In genomic region chr3:138587374-138587773, GRCh38 we compare ENCODE assay signal across 20 cellular contexts. TPM values are rescaled to one million over a fixed set of nuclear protein-coding genes. Genes with fewer than 3 reads are reported as not detected.
DNase-seq lines count a peak whose midpoint lies in the region; ATAC-seq, FAIRE-seq and TF ChIP-seq lines count a peak whose summit lies in the region.
"Had no signal": no experiment of that assay in that cellular context is flagged by ENCODE, and none has a peak within 500 bp of the region (broad histone marks: within the 10 kb centered on the region; RNA-seq: fewer than 3 reads in every experiment).

No MANE protein-coding gene starts in this region.

- no peaks in the 10 kb centered on the region for H3K9me2 ChIP-seq in Loucy (replicated peaks; ENCODE audit: low read depth, low read length)

- H3K4me1 Mint-ChIP-seq in T-helper 17 cell: peaks cover 11% of the 10 kb centered on the region

- H3K4me3 ChIP-seq in HEK293 (ENCODE audit: low read depth, low read length): no peak overlapping the region
- H3K4me3 ChIP-seq in Loucy (ENCODE audit: low read length, poor library complexity, severe bottlenecking): peak overlapping the region; percentile 91
- no peak overlapping the region for H3K4me3 ChIP-seq in K562
- no peak overlapping the region for H3K4me3 ChIP-seq in transverse colon
- H3K4me3 ChIP-seq: BLaER1 had no signal

- CTCF ChIA-PET in HEK293 (lab: Yijun Ruan, JAX) (interaction anchor here (0.7 kb wide), 1 partner anchor 336 kb away, joined by 3 read pairs; no protein-coding TSS in a partner anchor), K562 (lab: Yijun Ruan, JAX; ENCODE audit: low intra/inter-chr PET ratio) (no interaction called here)

- 64% methylated on average over 1 of the region's 1 CpG for WGBS in K562 (ENCODE audit: insufficient coverage, low coverage, missing lambda C conversion rate)
- 100% methylated on average over 1 of the region's 1 CpG for WGBS in transverse colon (ENCODE audit: low coverage in 1 of 2), 2 donors

- DNase-seq in K562 (ENCODE audit: extremely low read depth in 1 of 4, low spot score in 3 of 4): no peak
- DNase-seq in T-helper 17 cell: no peak
- no peak for DNase-seq in transverse colon
- DNase-seq: 8988T; ACHN; BE2C; C1 segment of cervical spinal cord; CD4-positive, alpha-beta memory T cell; CD4-positive, CD25-positive, alpha-beta regulatory T cell; CD8-positive, alpha-beta memory T cell; COR-L47; DMS 273 treated with DMSO at 0.1 percent for 48 hours; DMS153; DMS79 treated with DMSO at 0.1 percent for 48 hours; GF-D8 had no signal

- BruUV-seq in K562 (replicated peaks; lab: Mats Ljungman, UMichigan): no TSS peak

- H3K9me3 ChIP-seq in HEK293 (ENCODE audit: control insufficient read depth, insufficient read depth, low read depth, low read length) (no peaks in the 10 kb centered on the region), Loucy (ENCODE audit: insufficient read depth, low read depth, low read length) (no peaks in the 10 kb centered on the region), K562 (replicated peaks; ENCODE audit: control insufficient read depth, insufficient read depth, low read depth, low read length) (no peaks in the 10 kb centered on the region), T-helper 17 cell (ENCODE audit: control insufficient read depth, low read length, poor library complexity, severe bottlenecking) (no peaks in the 10 kb centered on the region), transverse colon (no peaks in the 10 kb centered on the region)
- H3K9me3 ChIP-seq: BE2C had no signal

- H3K27ac Mint-ChIP-seq in T-helper 17 cell: no peak overlapping the region
- H3K27ac Mint-ChIP-seq: CD14-positive monocyte; CD4-positive, CD25-positive, alpha-beta regulatory T cell; CD8-positive, alpha-beta memory T cell had no signal

- no peak for FAIRE-seq in K562 (lab: Jason Lieb, UNC)
- FAIRE-seq: GM12891 had no signal

- TF ChIP-seq POLR2A in K562 (conservative IDR thresholded peaks at IDR 0.05) (no peak), transverse colon (IDR thresholded peaks at IDR 0.05) (no peak)

- TF ChIP-seq CTCF in HEK293 (tag by site-specific recombination; IDR thresholded peaks at IDR 0.05): no peak
- no peak for TF ChIP-seq CTCF in Loucy (conservative IDR thresholded peaks at IDR 0.05; ENCODE audit: low read length)
- TF ChIP-seq CTCF in K562 (IDR thresholded peaks at IDR 0.05 in 2 of 3, conservative IDR thresholded peaks at IDR 0.05 in 1 of 3; ENCODE audit: insufficient read depth in 2 of 3, low read depth in 1 of 3, low read length in 3 of 3): no peak
- TF ChIP-seq CTCF in transverse colon (IDR thresholded peaks at IDR 0.05): no peak

- TF ChIP-seq EP300 in K562 (IDR thresholded peaks at IDR 0.05; ENCODE audit: low read length) (no peak), transverse colon (IDR thresholded peaks at IDR 0.05; ENCODE audit: low read depth) (no peak)

- peak overlapping the region; percentile 95 for H3K4me2 ChIP-seq in Loucy (ENCODE audit: low read depth, low read length, poor library complexity, severe bottlenecking)
- H3K4me2 ChIP-seq in K562 (ENCODE audit: insufficient read depth, low read length): no peak overlapping the region
- H3K4me2 ChIP-seq: BLaER1 had no signal

- H3K27me3 Mint-ChIP-seq in T-helper 17 cell: no peaks in the 10 kb centered on the region
- H3K27me3 Mint-ChIP-seq: CD4-positive, alpha-beta memory T cell; CD4-positive, CD25-positive, alpha-beta regulatory T cell had no signal

- no peak for ATAC-seq in K562
- ATAC-seq in T-helper 17 cell: no peak

- no peak overlapping the region for H3K27ac ChIP-seq in HEK293 (ENCODE audit: extremely low read depth, low read depth, low read length)
- H3K27ac ChIP-seq in K562 (ENCODE audit: extremely low read depth, low read depth, low read length): no peak overlapping the region
- no peak overlapping the region for H3K27ac ChIP-seq in transverse colon
- H3K27ac ChIP-seq: BLaER1 had no signal

- no peak for TF ChIP-seq RAD21 in K562 (CRISPR knock-in tag; conservative IDR thresholded peaks at IDR 0.05 in 1 of 2, IDR thresholded peaks at IDR 0.05 in 1 of 2)

- H3F3A ChIP-seq in Loucy (ENCODE audit: low read depth): no peaks in the 10 kb centered on the region; the same call in 1 of the 2 replicates

- H3K4me3 Mint-ChIP-seq in T-helper 17 cell: no peak overlapping the region
- H3K4me3 Mint-ChIP-seq: CD14-positive monocyte; CD4-positive, alpha-beta memory T cell; CD4-positive, CD25-positive, alpha-beta regulatory T cell; CD8-positive, alpha-beta memory T cell had no signal

- H4K20me1 ChIP-seq in Loucy (ENCODE audit: insufficient read depth, low read length, poor library complexity, severe bottlenecking) (peaks cover 36% of the 10 kb centered on the region), K562 (replicated peaks; ENCODE audit: control insufficient read depth, insufficient read depth, low read length) (no peaks in the 10 kb centered on the region)
- H4K20me1 ChIP-seq: BLaER1 had no signal

- H3K27me3 ChIP-seq in Loucy (ENCODE audit: insufficient read depth, low read length, poor library complexity, severe bottlenecking) (no peaks in the 10 kb centered on the region), K562 (ENCODE audit: control insufficient read depth in 2 of 2, insufficient read depth in 2 of 2, low read length in 2 of 2) (no peaks in the 10 kb centered on the region), transverse colon (no peaks in the 10 kb centered on the region)
- H3K27me3 ChIP-seq: BE2C, BLaER1 had no signal

- H3K4me1 ChIP-seq in HEK293 (ENCODE audit: control insufficient read depth, insufficient read depth, low read length): no peaks in the 10 kb centered on the region
- peaks cover 69% of the 10 kb centered on the region for H3K4me1 ChIP-seq in Loucy (ENCODE audit: insufficient read depth, low read length, poor library complexity, severe bottlenecking)
- no peaks in the 10 kb centered on the region; a peak in 1 of 5 replicates for H3K4me1 ChIP-seq in K562 (replicated peaks in 1 of 2; ENCODE audit: control insufficient read depth in 2 of 2, insufficient read depth in 2 of 2, low read length in 2 of 2)
- H3K4me1 ChIP-seq in transverse colon: peaks cover 0 to 19% (median 6%) of the 10 kb centered on the region in 4 donors
- H3K4me1 ChIP-seq: BE2C had no signal

- H2AFZ ChIP-seq in Loucy (ENCODE audit: low read length) (no peak overlapping the region), K562 (ENCODE audit: low read depth, low read length) (no peak overlapping the region)

- H3K79me2 ChIP-seq in Loucy (ENCODE audit: insufficient read depth, low read length): peaks cover 100% of the 10 kb centered on the region
- peaks cover 6% of the 10 kb centered on the region; the same call in 1 of the 3 replicates for H3K79me2 ChIP-seq in K562 (ENCODE audit: control insufficient read depth, insufficient read depth, low read length)

- intact Hi-C loops in K562 (cut with micrococcal nuclease) (no loop called here), transverse colon (cut with DNase I; ENCODE audit: low total_unique reads) (no loop called here)

- H3K36me3 ChIP-seq in HEK293 (ENCODE audit: control insufficient read depth in 2 of 2, insufficient read depth in 1 of 2, low read length in 2 of 2): peaks cover 0 to 18% of the 10 kb centered on the region in 2 experiments; a peak in 2 of 3 replicates
- H3K36me3 ChIP-seq in Loucy (ENCODE audit: insufficient read depth, low read length): no peaks in the 10 kb centered on the region
- peaks cover 3% of the 10 kb centered on the region; the same call in 2 of the 3 replicates for H3K36me3 ChIP-seq in K562 (ENCODE audit: control insufficient read depth, insufficient read depth, low read length)
- peaks cover 0 to 4% (median 0%) of the 10 kb centered on the region in 4 donors for H3K36me3 ChIP-seq in transverse colon
- H3K36me3 ChIP-seq: BE2C had no signal

- in situ Hi-C loops in K562 (cut with MboI): no loop called here
- in situ Hi-C loops in transverse colon (cut with MboI; ENCODE audit: low pct_ligation_motif_present in 1 of 4, low pct_unique_long_range_greater_than_20kb in 1 of 4, low sequenced_read_pairs in 3 of 4): no loop called here

- H3K9me1 ChIP-seq in K562 (ENCODE audit: control insufficient read depth, insufficient read depth, low read length): no peaks in the 10 kb centered on the region

- H3K9ac ChIP-seq in Loucy (ENCODE audit: low read depth, low read length, poor library complexity, severe bottlenecking): no peak overlapping the region
- no peak overlapping the region for H3K9ac ChIP-seq in K562 (ENCODE audit: insufficient read depth in 1 of 2, low read depth in 2 of 2, low read length in 2 of 2)
- H3K9ac ChIP-seq: BLaER1 had no signal

- POLR2A ChIA-PET in HEK293 (lab: Yijun Ruan, JAX): no interaction called here
- POLR2A ChIA-PET in K562 (lab: Yijun Ruan, JAX): no interaction called here

- H3K36me3 Mint-ChIP-seq in T-helper 17 cell (ENCODE audit: low read depth): peaks cover 5% of the 10 kb centered on the region

RNA-seq across cellular contexts. Expression of gene CEP70, which starts 6.7 kb away (rescaled TPM):
- 15.5 and 69.5 TPM in 2 replicates for total RNA-seq in K562 (2011; cell fraction: chromatin; rRNA removed; ENCODE audit: low replicate concordance)
- total RNA-seq in K562 (2011; cell fraction: nucleolus; rRNA removed): 7.7 and 11.1 TPM in 2 replicates
- 25.5 and 31.6 TPM in 2 replicates for total RNA-seq in K562 (2011; cell fraction: nucleoplasm; rRNA removed)
- total RNA-seq in K562 (2014; rRNA removed) (16.0 and 16.1 TPM in 2 replicates), K562 (2014; rRNA removed; fragmentation: Illumina TruSeq; extraction: Trizol) (31.5 and 34.9 TPM in 2 replicates), K562 (2015; rRNA removed; fragmentation: Illumina TruSeq; extraction: Trizol) (27.8 and 31.0 TPM in 2 replicates), K562 (2021) (17.7 and 18.3 TPM in 2 replicates), T-helper 17 cell (10 to 100 TPM; 10.7 to 16.6 TPM), transverse colon (10 to 100 TPM in 3 of 4 donors, 1 to 10 TPM in 1; 4.1 to 46.8 (median 22.6) TPM)
- polyA plus RNA-seq in K562 (2011; rRNA removed) (19.3 and 23.4 TPM in 2 replicates), K562 (2014; fragmentation: Illumina TruSeq; extraction: Trizol) (20.9 and 24.2 TPM in 2 replicates), K562 (2014; fragmentation: Nextera tagmentation; extraction: Ambion mirVana) (10 to 100 TPM; 19.5 to 29.3 TPM), K562 (2014; rRNA removed) (16.8 and 17.5 TPM in 2 replicates)
- 1.5 and 4.0 TPM in 2 replicates for polyA plus RNA-seq in K562 (2011; cell fraction: cytosol; rRNA removed)
- polyA plus RNA-seq in K562 (2011; cell fraction: nucleus; rRNA removed): 11.0 and 21.3 TPM in 2 replicates
- 22.4 and 27.6 TPM in 2 replicates for polyA plus RNA-seq in K562 (2012)
- polyA minus RNA-seq in K562 (2011; rRNA and poly(A)+ RNA removed): 38.5 and 53.7 TPM in 2 replicates
- polyA minus RNA-seq in K562 (2011; cell fraction: cytosol; rRNA and poly(A)+ RNA removed): 9.1 and 10.6 TPM in 2 replicates
- polyA minus RNA-seq in K562 (2011; cell fraction: nucleus; rRNA and poly(A)+ RNA removed): 23.8 and 48.2 TPM in 2 replicates
- polyA plus RNA-seq: CD14-positive monocyte had no signal

RNA-seq across cellular contexts. Expression of gene FAIM, which starts 21.2 kb away (rescaled TPM):
- total RNA-seq in K562 (2011; cell fraction: chromatin; rRNA removed; ENCODE audit: low replicate concordance): 1.00 and 1.9 TPM in 2 replicates
- total RNA-seq in K562 (2011; cell fraction: nucleolus; rRNA removed): 0.53 and 0.67 TPM in 2 replicates
- 0.95 and 1.8 TPM in 2 replicates for total RNA-seq in K562 (2011; cell fraction: nucleoplasm; rRNA removed)
- 6.4 and 7.9 TPM in 2 replicates for total RNA-seq in K562 (2014; rRNA removed)
- 5.1 and 6.6 TPM in 2 replicates for total RNA-seq in K562 (2014; rRNA removed; fragmentation: Illumina TruSeq; extraction: Trizol)
- total RNA-seq in K562 (2015; rRNA removed; fragmentation: Illumina TruSeq; extraction: Trizol): 6.3 and 7.9 TPM in 2 replicates
- total RNA-seq in K562 (2021): 3.1 and 3.7 TPM in 2 replicates
- 1.2 and 2.5 TPM in 2 replicates for polyA plus RNA-seq in K562 (2011; rRNA removed)
- 0.42 and 0.96 TPM in 2 replicates for polyA plus RNA-seq in K562 (2011; cell fraction: cytosol; rRNA removed)
- polyA plus RNA-seq in K562 (2011; cell fraction: nucleus; rRNA removed): 0.41 and 0.49 TPM in 2 replicates
- 2.3 and 4.6 TPM in 2 replicates for polyA plus RNA-seq in K562 (2012)
- polyA plus RNA-seq in K562 (2014; fragmentation: Illumina TruSeq; extraction: Trizol): 4.8 and 6.7 TPM in 2 replicates
- polyA plus RNA-seq in K562 (2014; fragmentation: Nextera tagmentation; extraction: Ambion mirVana): 1 to 10 TPM; 6.0 to 6.8 TPM
- polyA plus RNA-seq in K562 (2014; rRNA removed): 4.2 and 6.4 TPM in 2 replicates
- 1.3 TPM in 2 replicates for polyA minus RNA-seq in K562 (2011; rRNA and poly(A)+ RNA removed)
- 1.3 TPM in 1 of 2 replicates, not detected in the other for polyA minus RNA-seq in K562 (2011; cell fraction: cytosol; rRNA and poly(A)+ RNA removed)
- polyA minus RNA-seq in K562 (2011; cell fraction: nucleus; rRNA and poly(A)+ RNA removed): 0.11 and 0.13 TPM in 2 replicates
- 1 to 10 TPM; 2.1 to 2.2 TPM for total RNA-seq in T-helper 17 cell
- 10 to 100 TPM in 1 of 4 donors, 1 to 10 TPM in 3; 4.1 to 19.3 (median 7.0) TPM for total RNA-seq in transverse colon

Comparison
In these comparisons a context has a peak if more than half of its experiments do, and no peak if none do; other contexts are left out.
1. Of the 44 proteins assayed by ChIP-seq in both K562 and HEK293: peak only in K562: none; only in HEK293: none; in both: ZNF121; in neither: 43.